Comparison of ENCODE assay signal across 1 cellular context in genomic region chr17:80474231-80474932, GRCh38.
TF ChIP-seq lines count a peak whose summit lies in the region.

No MANE protein-coding gene starts in this region.

TF ChIP-seq in SK-N-SH, 30 proteins besides CTCF, POLR2A, EP300 and RAD21:
- TF ChIP-seq USF1 (IDR thresholded peaks at IDR 0.05; ENCODE audit: borderline replicate concordance, low read depth) (peak; percentile 91), SMC3 (IDR thresholded peaks at IDR 0.05; ENCODE audit: low read depth, low read length) (0 out of 2 replicates have a peak, but pooled peaks have one; percentile 5)
- TF ChIP-seq, protein P1, sequence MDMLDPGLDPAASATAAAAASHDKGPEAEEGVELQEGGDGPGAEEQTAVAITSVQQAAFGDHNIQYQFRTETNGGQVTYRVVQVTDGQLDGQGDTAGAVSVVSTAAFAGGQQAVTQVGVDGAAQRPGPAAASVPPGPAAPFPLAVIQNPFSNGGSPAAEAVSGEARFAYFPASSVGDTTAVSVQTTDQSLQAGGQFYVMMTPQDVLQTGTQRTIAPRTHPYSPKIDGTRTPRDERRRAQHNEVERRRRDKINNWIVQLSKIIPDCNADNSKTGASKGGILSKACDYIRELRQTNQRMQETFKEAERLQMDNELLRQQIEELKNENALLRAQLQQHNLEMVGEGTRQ (IDR thresholded peaks at IDR 0.05; ENCODE audit: borderline replicate concordance, low read depth, low read length): peak; percentile 41
- TF ChIP-seq, protein P2, sequence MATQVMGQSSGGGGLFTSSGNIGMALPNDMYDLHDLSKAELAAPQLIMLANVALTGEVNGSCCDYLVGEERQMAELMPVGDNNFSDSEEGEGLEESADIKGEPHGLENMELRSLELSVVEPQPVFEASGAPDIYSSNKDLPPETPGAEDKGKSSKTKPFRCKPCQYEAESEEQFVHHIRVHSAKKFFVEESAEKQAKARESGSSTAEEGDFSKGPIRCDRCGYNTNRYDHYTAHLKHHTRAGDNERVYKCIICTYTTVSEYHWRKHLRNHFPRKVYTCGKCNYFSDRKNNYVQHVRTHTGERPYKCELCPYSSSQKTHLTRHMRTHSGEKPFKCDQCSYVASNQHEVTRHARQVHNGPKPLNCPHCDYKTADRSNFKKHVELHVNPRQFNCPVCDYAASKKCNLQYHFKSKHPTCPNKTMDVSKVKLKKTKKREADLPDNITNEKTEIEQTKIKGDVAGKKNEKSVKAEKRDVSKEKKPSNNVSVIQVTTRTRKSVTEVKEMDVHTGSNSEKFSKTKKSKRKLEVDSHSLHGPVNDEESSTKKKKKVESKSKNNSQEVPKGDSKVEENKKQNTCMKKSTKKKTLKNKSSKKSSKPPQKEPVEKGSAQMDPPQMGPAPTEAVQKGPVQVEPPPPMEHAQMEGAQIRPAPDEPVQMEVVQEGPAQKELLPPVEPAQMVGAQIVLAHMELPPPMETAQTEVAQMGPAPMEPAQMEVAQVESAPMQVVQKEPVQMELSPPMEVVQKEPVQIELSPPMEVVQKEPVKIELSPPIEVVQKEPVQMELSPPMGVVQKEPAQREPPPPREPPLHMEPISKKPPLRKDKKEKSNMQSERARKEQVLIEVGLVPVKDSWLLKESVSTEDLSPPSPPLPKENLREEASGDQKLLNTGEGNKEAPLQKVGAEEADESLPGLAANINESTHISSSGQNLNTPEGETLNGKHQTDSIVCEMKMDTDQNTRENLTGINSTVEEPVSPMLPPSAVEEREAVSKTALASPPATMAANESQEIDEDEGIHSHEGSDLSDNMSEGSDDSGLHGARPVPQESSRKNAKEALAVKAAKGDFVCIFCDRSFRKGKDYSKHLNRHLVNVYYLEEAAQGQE (IDR thresholded peaks at IDR 0.05; ENCODE audit: low read depth, low read length): no peak
